Comparison of ENCODE assay signal across 1 cellular context in the genomic region with DNA sequence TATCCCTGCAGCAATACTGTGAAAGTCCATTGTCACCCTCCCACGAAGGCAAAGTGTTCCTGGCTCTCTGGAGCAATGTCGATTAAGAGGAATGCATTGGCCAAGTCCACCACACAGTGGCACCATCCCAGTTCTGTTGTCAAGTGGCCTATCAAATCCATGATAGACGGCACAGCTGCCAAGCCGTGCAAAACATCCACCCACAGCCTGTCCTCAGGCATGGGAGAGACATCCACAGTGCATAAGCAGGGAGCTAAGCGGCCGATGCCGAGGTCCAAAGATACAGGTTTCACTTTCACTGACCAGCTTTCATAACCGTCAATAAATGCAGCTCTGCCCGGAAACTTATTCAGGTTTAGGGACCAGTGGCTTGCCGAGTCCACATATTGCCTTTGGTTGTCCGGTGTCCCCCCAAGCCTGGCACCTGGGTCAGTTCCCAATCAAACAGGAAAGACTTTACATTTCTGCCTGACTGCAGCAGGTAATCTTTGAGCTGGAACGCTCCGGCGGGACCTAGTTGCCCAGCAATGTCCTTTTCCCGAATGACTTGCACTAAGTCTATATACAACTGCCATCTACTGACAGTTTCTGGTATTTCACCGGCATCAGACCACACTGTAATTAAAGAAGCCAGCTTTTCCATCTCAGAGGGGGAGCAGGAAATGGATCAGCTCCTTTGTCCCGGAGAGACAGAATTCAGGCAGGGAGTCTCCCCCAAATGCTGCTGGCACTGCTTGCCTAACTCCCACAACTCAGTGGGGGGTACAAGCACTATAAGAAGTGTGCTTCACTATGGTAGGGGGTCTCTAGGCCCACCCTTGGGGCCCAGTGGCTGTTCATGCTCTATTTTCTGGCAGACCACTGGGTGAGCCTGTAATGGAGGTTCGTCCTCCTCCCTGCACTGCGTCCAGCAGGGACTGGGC.
TF ChIP-seq lines count a peak whose summit lies in the region.

No MANE protein-coding gene starts in this region.

TF ChIP-seq in GM23338, 12 proteins besides CTCF, POLR2A, EP300 and RAD21 (continued from another document):
- TF ChIP-seq, protein P1, sequence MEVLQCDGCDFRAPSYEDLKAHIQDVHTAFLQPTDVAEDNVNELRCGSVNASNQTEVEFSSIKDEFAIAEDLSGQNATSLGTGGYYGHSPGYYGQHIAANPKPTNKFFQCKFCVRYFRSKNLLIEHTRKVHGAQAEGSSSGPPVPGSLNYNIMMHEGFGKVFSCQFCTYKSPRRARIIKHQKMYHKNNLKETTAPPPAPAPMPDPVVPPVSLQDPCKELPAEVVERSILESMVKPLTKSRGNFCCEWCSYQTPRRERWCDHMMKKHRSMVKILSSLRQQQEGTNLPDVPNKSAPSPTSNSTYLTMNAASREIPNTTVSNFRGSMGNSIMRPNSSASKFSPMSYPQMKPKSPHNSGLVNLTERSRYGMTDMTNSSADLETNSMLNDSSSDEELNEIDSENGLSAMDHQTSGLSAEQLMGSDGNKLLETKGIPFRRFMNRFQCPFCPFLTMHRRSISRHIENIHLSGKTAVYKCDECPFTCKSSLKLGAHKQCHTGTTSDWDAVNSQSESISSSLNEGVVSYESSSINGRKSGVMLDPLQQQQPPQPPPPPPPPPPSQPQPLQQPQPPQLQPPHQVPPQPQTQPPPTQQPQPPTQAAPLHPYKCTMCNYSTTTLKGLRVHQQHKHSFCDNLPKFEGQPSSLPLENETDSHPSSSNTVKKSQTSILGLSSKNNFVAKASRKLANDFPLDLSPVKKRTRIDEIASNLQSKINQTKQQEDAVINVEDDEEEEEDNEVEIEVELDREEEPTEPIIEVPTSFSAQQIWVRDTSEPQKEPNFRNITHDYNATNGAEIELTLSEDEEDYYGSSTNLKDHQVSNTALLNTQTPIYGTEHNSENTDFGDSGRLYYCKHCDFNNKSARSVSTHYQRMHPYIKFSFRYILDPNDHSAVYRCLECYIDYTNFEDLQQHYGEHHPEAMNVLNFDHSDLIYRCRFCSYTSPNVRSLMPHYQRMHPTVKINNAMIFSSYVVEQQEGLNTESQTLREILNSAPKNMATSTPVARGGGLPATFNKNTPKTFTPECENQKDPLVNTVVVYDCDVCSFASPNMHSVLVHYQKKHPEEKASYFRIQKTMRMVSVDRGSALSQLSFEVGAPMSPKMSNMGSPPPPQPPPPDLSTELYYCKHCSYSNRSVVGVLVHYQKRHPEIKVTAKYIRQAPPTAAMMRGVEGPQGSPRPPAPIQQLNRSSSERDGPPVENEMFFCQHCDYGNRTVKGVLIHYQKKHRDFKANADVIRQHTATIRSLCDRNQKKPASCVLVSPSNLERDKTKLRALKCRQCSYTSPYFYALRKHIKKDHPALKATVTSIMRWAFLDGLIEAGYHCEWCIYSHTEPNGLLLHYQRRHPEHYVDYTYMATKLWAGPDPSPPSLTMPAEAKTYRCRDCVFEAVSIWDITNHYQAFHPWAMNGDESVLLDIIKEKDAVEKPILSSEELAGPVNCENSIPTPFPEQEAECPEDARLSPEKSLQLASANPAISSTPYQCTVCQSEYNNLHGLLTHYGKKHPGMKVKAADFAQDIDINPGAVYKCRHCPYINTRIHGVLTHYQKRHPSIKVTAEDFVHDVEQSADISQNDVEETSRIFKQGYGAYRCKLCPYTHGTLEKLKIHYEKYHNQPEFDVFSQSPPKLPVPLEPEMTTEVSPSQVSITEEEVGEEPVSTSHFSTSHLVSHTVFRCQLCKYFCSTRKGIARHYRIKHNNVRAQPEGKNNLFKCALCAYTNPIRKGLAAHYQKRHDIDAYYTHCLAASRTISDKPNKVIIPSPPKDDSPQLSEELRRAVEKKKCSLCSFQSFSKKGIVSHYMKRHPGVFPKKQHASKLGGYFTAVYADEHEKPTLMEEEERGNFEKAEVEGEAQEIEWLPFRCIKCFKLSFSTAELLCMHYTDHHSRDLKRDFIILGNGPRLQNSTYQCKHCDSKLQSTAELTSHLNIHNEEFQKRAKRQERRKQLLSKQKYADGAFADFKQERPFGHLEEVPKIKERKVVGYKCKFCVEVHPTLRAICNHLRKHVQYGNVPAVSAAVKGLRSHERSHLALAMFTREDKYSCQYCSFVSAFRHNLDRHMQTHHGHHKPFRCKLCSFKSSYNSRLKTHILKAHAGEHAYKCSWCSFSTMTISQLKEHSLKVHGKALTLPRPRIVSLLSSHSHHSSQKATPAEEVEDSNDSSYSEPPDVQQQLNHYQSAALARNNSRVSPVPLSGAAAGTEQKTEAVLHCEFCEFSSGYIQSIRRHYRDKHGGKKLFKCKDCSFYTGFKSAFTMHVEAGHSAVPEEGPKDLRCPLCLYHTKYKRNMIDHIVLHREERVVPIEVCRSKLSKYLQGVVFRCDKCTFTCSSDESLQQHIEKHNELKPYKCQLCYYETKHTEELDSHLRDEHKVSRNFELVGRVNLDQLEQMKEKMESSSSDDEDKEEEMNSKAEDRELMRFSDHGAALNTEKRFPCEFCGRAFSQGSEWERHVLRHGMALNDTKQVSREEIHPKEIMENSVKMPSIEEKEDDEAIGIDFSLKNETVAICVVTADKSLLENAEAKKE (CRISPR knock-in tag; IDR thresholded peaks at IDR 0.05) = no peak
- TF ChIP-seq NANOG (IDR thresholded peaks at IDR 0.05; ENCODE audit: borderline replicate concordance) (no peak), EZH2phosphoT487 (IDR thresholded peaks at IDR 0.05; ENCODE audit: unreplicated experiment) (no peak), CREB1 (CRISPR knock-in tag; IDR thresholded peaks at IDR 0.05; ENCODE audit: low read depth) (no peak)
